8 cellular contexts compared by ENCODE assay signal in genomic region chr22:40348025-40348658, GRCh38. TPM values are rescaled to one million over a fixed set of nuclear protein-coding genes. Genes with fewer than 3 reads are reported as not detected.
A peak's percentile ranks its signal among the peaks of the same experiment; 100 is the strongest.
DNase-seq lines count a peak whose midpoint lies in the region; ATAC-seq and TF ChIP-seq lines count a peak whose summit lies in the region.

No MANE protein-coding gene starts in this region.

- H3K4me1 Mint-ChIP-seq in IgD-negative memory B cell = peaks cover 11 to 23% (median 14%) of the 10 kb centered on the region in 3 donors

- H3K9ac ChIP-seq in iPS-20b (ENCODE audit: low read depth, low read length) = peak overlapping the region; percentile 94; the same call in 1 of the 2 replicates

- no peaks in the 10 kb centered on the region for H3K27me3 Mint-ChIP-seq in IgD-negative memory B cell

- peaks cover 5% of the 10 kb centered on the region for H3K36me3 Mint-ChIP-seq in IgD-negative memory B cell

- no peak overlapping the region for H3K27ac ChIP-seq in iPS-20b (ENCODE audit: low read length)

- no peak overlapping the region for H3K4me3 ChIP-seq in astrocyte of the cerebellum (ENCODE audit: low read depth, low read length)
- peak overlapping the region; percentile 97 for H3K4me3 ChIP-seq in iPS-20b (ENCODE audit: low read length)

- DNase-seq in EH (ENCODE audit: low read depth) = peak; percentile 67
- peak in 4 of 5 experiments; percentile 31 to 80 (median 52) for DNase-seq in T-helper 2 cell
- no peak for DNase-seq in astrocyte of the cerebellum (ENCODE audit: low read depth)
- peak; percentile 56 to 58 for DNase-seq in stimulated activated CD4-positive, alpha-beta T cell treated with anti-CD3 and anti-CD28 coated beads, Interleukin-1b, Interleukin-23, amount 100 ng/mL, for 4 hours (ENCODE audit: low read depth in 2 of 2)
- no peak for DNase-seq in DMS153 (lab: John Stamatoyannopoulos, UW)

- no peaks in the 10 kb centered on the region for H3K9me3 Mint-ChIP-seq in IgD-negative memory B cell

- ATAC-seq in GM18868 (IDR thresholded peaks at IDR 0.05; ENCODE audit: unreplicated experiment) = no peak

- peak overlapping the region; percentile 46 to 98 (median 87) for H3K27ac Mint-ChIP-seq in IgD-negative memory B cell

- TF ChIP-seq CTCF in astrocyte of the cerebellum (IDR thresholded peaks at IDR 0.05; ENCODE audit: low read depth, low read length, missing control alignments) = peak; percentile 83

- no peaks in the 10 kb centered on the region for H3K27me3 ChIP-seq in iPS-20b (ENCODE audit: insufficient read depth, low read length)

- H3K9me3 ChIP-seq in iPS-20b (ENCODE audit: insufficient read depth, low read depth, low read length) = no peaks in the 10 kb centered on the region

- H3K36me3 ChIP-seq in iPS-20b (ENCODE audit: insufficient read depth, low read depth, low read length) = peaks cover 50% of the 10 kb centered on the region

- in situ Hi-C loops in astrocyte of the cerebellum (cut with HindIII; ENCODE audit: low sequenced_read_pairs) = no loop called here

- peak overlapping the region; percentile 96 to 100 (median 100) for H3K4me3 Mint-ChIP-seq in IgD-negative memory B cell

- peaks cover 7% of the 10 kb centered on the region for H3K4me1 ChIP-seq in iPS-20b (ENCODE audit: insufficient read depth, low read length)

RNA-seq across cellular contexts. Expression of gene ADSL, which starts 1.8 kb away (rescaled TPM):
- polyA plus RNA-seq in IgD-negative memory B cell = 44.5 TPM

RNA-seq across cellular contexts. Expression of gene SGSM3, which starts 22.3 kb away (rescaled TPM):
- 53.3 TPM for polyA plus RNA-seq in IgD-negative memory B cell

Comparison
In these comparisons a context has a peak if more than half of its experiments do, and no peak if none do; other contexts are left out.
1. DNase-seq: peak in EH (single experiment), T-helper 2 cell (4 of 5) and stimulated activated CD4-positive, alpha-beta T cell treated with anti-CD3 and anti-CD28 coated beads, Interleukin-1b, Interleukin-23, amount 100 ng/mL, for 4 hours (2 of 2); none in astrocyte of the cerebellum (single experiment) and DMS153 (single experiment).